ENCODE assay signal across 17 cellular contexts in the genomic region with DNA sequence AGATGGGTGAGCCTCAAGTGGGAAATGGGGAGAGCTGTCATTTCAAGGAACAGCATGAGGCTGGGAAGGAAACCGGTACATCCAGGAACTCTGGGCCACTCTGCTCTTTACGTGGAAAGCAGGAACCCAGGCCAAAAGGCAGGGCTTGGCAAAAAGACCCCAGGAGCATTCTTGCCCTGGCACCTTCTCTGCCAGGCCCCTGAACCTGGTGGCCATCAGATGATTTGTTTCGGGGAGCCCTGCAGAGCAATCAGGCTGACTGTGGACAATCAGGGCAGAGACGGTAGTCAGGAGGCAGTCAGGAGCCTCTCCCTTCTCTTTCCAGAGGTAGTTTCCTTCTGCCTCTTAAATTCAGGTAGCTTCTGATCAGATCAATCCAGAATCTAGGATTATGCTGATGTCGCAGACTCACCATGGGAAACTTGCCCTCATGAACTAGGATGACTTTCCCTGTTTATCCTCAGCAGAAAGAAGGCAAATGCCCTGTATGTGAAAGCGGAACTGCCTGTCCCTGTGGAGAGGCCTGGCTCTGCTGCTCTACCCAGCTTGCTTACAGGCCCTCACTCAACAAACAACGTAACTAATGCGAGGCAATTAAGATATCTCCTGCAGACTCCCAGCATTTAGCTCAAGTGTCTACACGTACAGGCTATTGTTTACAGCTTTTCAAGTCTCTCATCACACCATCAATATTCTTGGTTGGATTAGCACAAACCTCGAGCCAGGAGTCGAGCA. TPM values are rescaled to one million over a fixed set of nuclear protein-coding genes. Genes with fewer than 3 reads are reported as not detected.
A peak's percentile ranks its signal among the peaks of the same experiment; 100 is the strongest.
DNase-seq lines count a peak whose midpoint lies in the region; ATAC-seq, FAIRE-seq and TF ChIP-seq lines count a peak whose summit lies in the region.
"Had no signal": no experiment of that assay in that cellular context is flagged by ENCODE, and none has a peak within 500 bp of the region (broad histone marks: within the 10 kb centered on the region; RNA-seq: fewer than 3 reads in every experiment).

No MANE protein-coding gene starts in this region.

- no peak for TF ChIP-seq CTCF in breast epithelium (IDR thresholded peaks at IDR 0.05)
- TF ChIP-seq CTCF in MCF 10A (IDR thresholded peaks at IDR 0.05; ENCODE audit: unreplicated experiment) = no peak
- no peak for TF ChIP-seq CTCF in RWPE2 (IDR thresholded peaks at IDR 0.05; ENCODE audit: poor library complexity, severe bottlenecking)
- no peak for TF ChIP-seq CTCF in keratinocyte (optimal IDR thresholded peaks at IDR 0.05 in 1 of 3, IDR thresholded peaks at IDR 0.05 in 1 of 3, conservative IDR thresholded peaks at IDR 0.05 in 1 of 3; ENCODE audit: extremely low read depth in 1 of 3, insufficient read depth in 2 of 3, low read length in 3 of 3)
- TF ChIP-seq CTCF in upper lobe of left lung (IDR thresholded peaks at IDR 0.05) = no peak

- BruUV-seq in MCF 10A (replicated peaks; lab: Mats Ljungman, UMichigan) = no TSS peak

- TF ChIP-seq EP300 in upper lobe of left lung (IDR thresholded peaks at IDR 0.05) = no peak

- no peak overlapping the region for H3K4me3 Mint-ChIP-seq in MCF 10A (ENCODE audit: unreplicated experiment)
- H3K4me3 Mint-ChIP-seq in immature natural killer cell = no peak overlapping the region

- peak; percentile 39 for FAIRE-seq in keratinocyte (lab: Jason Lieb, UNC)

- H3K4me1 Mint-ChIP-seq in MCF 10A (ENCODE audit: insufficient read depth, unreplicated experiment) = peaks cover under 1% of the 10 kb centered on the region
- peaks cover 2 to 17% of the 10 kb centered on the region in 2 donors for H3K4me1 Mint-ChIP-seq in immature natural killer cell

- H3K9me3 Mint-ChIP-seq in MCF 10A (ENCODE audit: unreplicated experiment) (no peaks in the 10 kb centered on the region), immature natural killer cell (no peaks in the 10 kb centered on the region)

- no peak overlapping the region for H2AFZ ChIP-seq in keratinocyte (ENCODE audit: control insufficient read depth, low read length)

- CTCF ChIA-PET in MCF 10A (lab: Yijun Ruan, JAX) = interaction anchor here (0.6 to 1.8 kb wide), 4 partner anchors 16 to 570 kb away, joined by 4 to 6 read pairs (median 5); no protein-coding TSS in a partner anchor

- H3K27ac Mint-ChIP-seq in MCF 10A (ENCODE audit: low read depth, unreplicated experiment) (no peak overlapping the region), immature natural killer cell (peak overlapping the region in 3 of 6 donors; percentile 50 to 93 (median 79))

- H3K36me3 Mint-ChIP-seq in MCF 10A (ENCODE audit: insufficient read depth, unreplicated experiment) (peaks cover 99% of the 10 kb centered on the region), immature natural killer cell (peaks cover 31 to 77% (median 37%) of the 10 kb centered on the region in 3 donors)

- H3K4me3 ChIP-seq in breast epithelium = no peak overlapping the region
- H3K4me3 ChIP-seq in RWPE2 (ENCODE audit: severe bottlenecking) = no peak overlapping the region
- H3K4me3 ChIP-seq in keratinocyte (ENCODE audit: control insufficient read depth in 2 of 3, extremely low read depth in 1 of 3, insufficient read depth in 2 of 3, low read depth in 1 of 3, low read length in 3 of 3) = no peak overlapping the region
- no peak overlapping the region for H3K4me3 ChIP-seq in upper lobe of left lung
- H3K4me3 ChIP-seq: ascending aorta had no signal

- H3K9ac ChIP-seq in keratinocyte (ENCODE audit: control insufficient read depth, extremely low read depth, insufficient read depth, low read length) = no peak overlapping the region

- peaks cover 64% of the 10 kb centered on the region for H3K79me2 ChIP-seq in keratinocyte (ENCODE audit: control insufficient read depth, insufficient read depth, low read length)

- ATAC-seq in RWPE2 (ENCODE audit: low read depth) (no peak), upper lobe of left lung (ENCODE audit: low FRiP score in 2 of 2) (no peak), esophagus mucosa (no peak)

- peak overlapping the region; percentile 80 to 87 for H3K27ac ChIP-seq in breast epithelium
- peak overlapping the region; percentile 92 for H3K27ac ChIP-seq in RWPE2 (ENCODE audit: poor library complexity, severe bottlenecking)
- H3K27ac ChIP-seq in keratinocyte (ENCODE audit: control insufficient read depth, insufficient read depth, low read length) = no peak overlapping the region
- peak overlapping the region in 3 of 4 donors; percentile 18 to 71 (median 47) for H3K27ac ChIP-seq in upper lobe of left lung
- H3K27ac ChIP-seq: ascending aorta, HL-60, neutrophil had no signal

- peaks cover 0 to 6% of the 10 kb centered on the region in 2 donors for H3K4me1 ChIP-seq in breast epithelium
- H3K4me1 ChIP-seq in RWPE2 (ENCODE audit: insufficient read depth, poor library complexity, severe bottlenecking) = peaks cover 40% of the 10 kb centered on the region
- peaks cover 65% of the 10 kb centered on the region for H3K4me1 ChIP-seq in keratinocyte (ENCODE audit: control insufficient read depth, extremely low read depth, insufficient read depth, low read length)
- peaks cover 3 to 32% (median 9%) of the 10 kb centered on the region in 4 donors for H3K4me1 ChIP-seq in upper lobe of left lung
- H3K4me1 ChIP-seq: ascending aorta had no signal

- intact Hi-C loops in breast epithelium (cut with DNase I; ENCODE audit: low total_unique reads) (no loop called here), MCF 10A (cut with micrococcal nuclease) (no loop called here)

- WGBS in upper lobe of left lung, 2 donors = 95% methylated on average over 11 of the region's 11 CpGs

- peaks cover 2% of the 10 kb centered on the region for H4K20me1 ChIP-seq in keratinocyte (ENCODE audit: control insufficient read depth, extremely low read depth, insufficient read depth, low read length)

- DNase-seq in breast epithelium (ENCODE audit: low spot score in 2 of 2) = no peak
- no peak for DNase-seq in MCF 10A (ENCODE audit: unreplicated experiment)
- DNase-seq in RWPE2 (ENCODE audit: low spot score) = no peak
- no peak for DNase-seq in keratinocyte (ENCODE audit: low read depth, low spot score)
- DNase-seq in upper lobe of left lung = peak in 1 of 2 donors; percentile 12
- no peak for DNase-seq in T-helper 2 cell
- DNase-seq in immature natural killer cell = no peak
- DNase-seq: activated CD4-positive, alpha-beta T cell treated with anti-CD3 and anti-CD28 coated beads for 4 hours; activated effector memory CD4-positive, alpha-beta T cell treated with Interleukin-2 at 50 U/mL for 16 hours; HCEC 1CT; mammary epithelial cell; NCI-H1930; stimulated activated naive CD4-positive, alpha-beta T cell had no signal

- H3K27me3 ChIP-seq in breast epithelium (no peaks in the 10 kb centered on the region), RWPE2 (ENCODE audit: insufficient read depth, poor library complexity, severe bottlenecking) (no peaks in the 10 kb centered on the region), keratinocyte (ENCODE audit: control insufficient read depth, extremely low read depth, insufficient read depth, low read length) (no peaks in the 10 kb centered on the region), upper lobe of left lung (no peaks in the 10 kb centered on the region)
- H3K27me3 ChIP-seq: ascending aorta, neutrophil had no signal

- H3K9me3 ChIP-seq in breast epithelium = no peaks in the 10 kb centered on the region
- H3K9me3 ChIP-seq in RWPE2 (ENCODE audit: severe bottlenecking) = no peaks in the 10 kb centered on the region
- no peaks in the 10 kb centered on the region for H3K9me3 ChIP-seq in keratinocyte (ENCODE audit: control insufficient read depth, low read depth, low read length)
- no peaks in the 10 kb centered on the region for H3K9me3 ChIP-seq in upper lobe of left lung
- H3K9me3 ChIP-seq: ascending aorta, neutrophil had no signal

- peaks cover 4% of the 10 kb centered on the region for H3K9me1 ChIP-seq in keratinocyte (ENCODE audit: control insufficient read depth, extremely low read depth, insufficient read depth, low read length)

- H3K27me3 Mint-ChIP-seq in MCF 10A (ENCODE audit: insufficient read depth, unreplicated experiment) (no peaks in the 10 kb centered on the region), immature natural killer cell (ENCODE audit: low read depth in 3 of 3) (peaks cover 2 to 9% (median 6%) of the 10 kb centered on the region in 3 donors)

- no peak overlapping the region for H3K4me2 ChIP-seq in keratinocyte (ENCODE audit: control insufficient read depth, extremely low read depth, insufficient read depth, low read depth, low read length)

- dilution Hi-C loops in keratinocyte (cut with MboI; ENCODE audit: extremely low pct_ligation_motif_present, low sequenced_read_pairs) = no loop called here

- POLR2A ChIA-PET in MCF 10A (lab: Yijun Ruan, JAX) = interaction anchor here (0.9 kb wide), 1 partner anchor 77 kb away, joined by 3 read pairs; no protein-coding TSS in a partner anchor

- TF ChIP-seq POLR2A in breast epithelium (IDR thresholded peaks at IDR 0.05) (no peak), upper lobe of left lung (IDR thresholded peaks at IDR 0.05) (no peak)

- H3K36me3 ChIP-seq in breast epithelium (no peaks in the 10 kb centered on the region), RWPE2 (ENCODE audit: low read depth) (peaks cover 100% of the 10 kb centered on the region), keratinocyte (ENCODE audit: control insufficient read depth in 2 of 2, extremely low read depth in 1 of 2, insufficient read depth in 2 of 2, low read length in 2 of 2) (peaks cover 58 to 64% of the 10 kb centered on the region in 2 experiments), upper lobe of left lung (peaks cover 40 to 100% (median 82%) of the 10 kb centered on the region in 4 donors)

RNA-seq across cellular contexts. Expression of a gene that starts 36.6 kb away (rescaled TPM):
- total RNA-seq in breast epithelium (100 to 1,000 TPM in 1 of 3 donors, 10 to 100 TPM in 2; 29.1 to 154 (median 59.3) TPM), MCF 10A (2022) (243 and 296 TPM in 2 replicates), upper lobe of left lung (100 to 1,000 TPM; 188 to 810 (median 346) TPM), esophagus mucosa (368 TPM)
- polyA plus RNA-seq in keratinocyte (261 to 315 TPM (median 277 TPM) in 3 replicates), immature natural killer cell (100 to 1,000 TPM; 129 to 153 (median 139) TPM)
- polyA plus RNA-seq in keratinocyte (2011; ENCODE audit: low read depth) = 132 TPM
- 255 and 263 TPM in 2 replicates for polyA plus RNA-seq in keratinocyte (2011; cell fraction: cytosol; rRNA removed)
- 396 and 431 TPM in 2 replicates for polyA plus RNA-seq in keratinocyte (2011; cell fraction: nucleus; rRNA removed)
- polyA plus RNA-seq in keratinocyte (2012; ENCODE audit: low replicate concordance) = 252 and 297 TPM in 2 replicates
- polyA minus RNA-seq in keratinocyte = 201 to 226 TPM (median 219 TPM) in 3 replicates
- 188 TPM for polyA minus RNA-seq in keratinocyte (2011; cell fraction: cytosol; rRNA and poly(A)+ RNA removed)
- 136 and 235 TPM in 2 replicates for polyA minus RNA-seq in keratinocyte (2011; cell fraction: nucleus; rRNA and poly(A)+ RNA removed)
